26 cellular contexts compared by ENCODE assay signal in the genomic region with DNA sequence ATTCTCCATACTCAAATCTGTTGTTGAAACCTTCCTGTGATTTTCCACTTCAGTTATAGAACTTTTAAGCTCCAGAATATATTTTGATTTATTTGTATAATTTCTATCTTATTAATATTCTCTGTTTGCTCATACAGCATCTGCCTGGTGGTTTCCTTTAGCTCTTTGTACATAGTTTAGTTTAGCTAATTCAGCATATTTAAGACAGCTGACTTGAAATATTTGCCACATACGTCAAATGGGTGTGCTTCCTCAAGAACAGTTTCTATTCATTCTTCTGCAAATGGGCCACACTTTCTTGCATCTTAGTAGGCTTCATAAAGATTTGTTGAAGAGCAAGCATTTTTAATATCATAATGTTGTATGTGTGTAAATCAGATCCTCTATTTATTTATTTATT.
"Had no signal": no experiment of that assay in that cellular context is flagged by ENCODE, and none has a peak within 500 bp of the region (broad histone marks: within the 10 kb centered on the region; RNA-seq: fewer than 3 reads in every experiment).

No MANE protein-coding gene starts in this region.

- H3K27ac ChIP-seq: neutrophil, pancreas, psoas muscle, skin epidermis, stomach, thoracic aorta, thyroid gland, tibial nerve, upper lobe of left lung, vagina had no signal

- H3K36me3 ChIP-seq: neutrophil, pancreas, stomach, thoracic aorta, thyroid gland, tibial nerve, upper lobe of left lung, vagina had no signal

- H3K27me3 ChIP-seq: neutrophil, stomach, thyroid gland, tibial nerve, upper lobe of left lung, vagina had no signal

- H3K9me3 ChIP-seq: neutrophil, pancreas, psoas muscle, thoracic aorta, thyroid gland, tibial nerve, upper lobe of left lung, vagina had no signal

- H3K4me1 ChIP-seq: pancreas, psoas muscle, stomach, thyroid gland, tibial nerve, upper lobe of left lung, vagina had no signal

- ATAC-seq: naive thymus-derived CD8-positive, alpha-beta T cell; natural killer cell treated with Interleukin-12 subunit alpha and Interleukin-12 subunit beta and Interleukin-15 and Interleukin-18, amount 100 ng/mL, for 72 hours; pancreas; psoas muscle; right cardiac atrium; sciatic nerve; stimulated activated effector memory CD8-positive, alpha-beta T cell treated with anti-CD3 and anti-CD28 coated beads, Interleukin-12 subunit alpha, Interleukin-12 subunit beta, amount 100 ng/mL, for 72 hours; stimulated activated naive B cell treated with anti-CD40 and anti-IgM and Interleukin-4, amounts not matched to agents 10 μg/mL and 1 μg/mL and 100 μg/mL, for 72 hours had no signal

- FAIRE-seq: urothelium cell line had no signal

- H3K4me3 ChIP-seq: pancreas, psoas muscle, skin epidermis, stomach, thoracic aorta, thyroid gland, tibial nerve, upper lobe of left lung, vagina had no signal

- DNase-seq: naive thymus-derived CD8-positive, alpha-beta T cell; nephron progenitor cell; nucleus accumbens; pancreas; posterior cingulate gyrus; psoas muscle; right cardiac atrium; stimulated activated CD4-positive, alpha-beta T cell treated with anti-CD3 and anti-CD28 coated beads, Interleukin-15, amount 100 ng/mL, for 24 hours; stimulated activated CD4-positive, alpha-beta T cell treated with anti-CD3 and anti-CD28 coated beads, Interleukin-2, amount 100 ng/mL, for 24 hours; stimulated activated CD4-positive, alpha-beta T cell treated with anti-CD3 and anti-CD28 coated beads, Interleukin-2, amount 100 ng/mL, for 48 hours; stimulated activated CD4-positive, alpha-beta T cell treated with anti-CD3 and anti-CD28 coated beads, Interleukin-4, amount 100 ng/mL, for 24 hours; stimulated activated naive B cell treated with anti-CD40 and anti-IgM and Interleukin-4, amounts not matched to agents 10 μg/mL and 1 μg/mL and 100 μg/mL, for 72 hours; stimulated activated naive CD4-positive, alpha-beta T cell treated with Interleukin-2 at 50 U/mL for 16 hours; stomach; thyroid gland; trophoblast cell; upper lobe of left lung had no signal
